ENCODE assay signal across 13 cellular contexts in genomic region chr2:178114462-178114861, GRCh38. TPM values are rescaled to one million over a fixed set of nuclear protein-coding genes. Genes with fewer than 3 reads are reported as not detected.
A peak's percentile ranks its signal among the peaks of the same experiment; 100 is the strongest.
DNase-seq lines count a peak whose midpoint lies in the region; ATAC-seq and TF ChIP-seq lines count a peak whose summit lies in the region.
"Had no signal": no experiment of that assay in that cellular context is flagged by ENCODE, and none has a peak within 500 bp of the region (broad histone marks: within the 10 kb centered on the region; RNA-seq: fewer than 3 reads in every experiment).

No MANE protein-coding gene starts in this region.

- no peaks in the 10 kb centered on the region for H4K20me1 ChIP-seq in smooth muscle cell (ENCODE audit: low read depth)

- H2AFZ ChIP-seq in smooth muscle cell (ENCODE audit: low read depth) = no peak overlapping the region

- H3K4me1 Mint-ChIP-seq in activated T-helper 1 cell treated with anti-CD3 and anti-CD28 coated beads, Interleukin-12 subunit alpha, Interleukin-12 subunit beta, Interleukin-2, Interleukin-4 antibody, amounts not matched to agents 30 ng/mL and 10 ng/mL and 1 ng/mL, durations not matched to agents 14 hours and 24 hours and 36 hours (ENCODE audit: low read depth) = peaks cover 39% of the 10 kb centered on the region

- H3K27ac ChIP-seq in smooth muscle cell (ENCODE audit: low read depth) (no peak overlapping the region), left lung (no peak overlapping the region)
- H3K27ac ChIP-seq: adrenal gland, lower lobe of right lung had no signal

- intact Hi-C loops in activated T-helper 1 cell treated with anti-CD3 and anti-CD28 coated beads, Interleukin-12 subunit alpha, Interleukin-12 subunit beta, Interleukin-2, Interleukin-4 antibody, amounts not matched to agents 30 ng/mL and 10 ng/mL and 1 ng/mL, durations not matched to agents 14 hours and 24 hours and 36 hours (cut with micrococcal nuclease) = loop anchor here (5.0 kb wide), 4 partner anchors 183 to 722 kb away; partner anchors contain the start of gene AGPS
- intact Hi-C loops in left lung (cut with DNase I) = no loop called here

- TF ChIP-seq CTCF in smooth muscle cell (IDR thresholded peaks at IDR 0.05; ENCODE audit: borderline replicate concordance, insufficient read depth, poor library complexity, severe bottlenecking) (no peak), left lung (IDR thresholded peaks at IDR 0.05) (no peak)

- peak overlapping the region; percentile 59 for H3K27ac Mint-ChIP-seq in activated T-helper 1 cell treated with anti-CD3 and anti-CD28 coated beads, Interleukin-12 subunit alpha, Interleukin-12 subunit beta, Interleukin-2, Interleukin-4 antibody, amounts not matched to agents 30 ng/mL and 10 ng/mL and 1 ng/mL, durations not matched to agents 14 hours and 24 hours and 36 hours
- H3K27ac Mint-ChIP-seq: HFFc6 had no signal

- H3K36me3 Mint-ChIP-seq in activated T-helper 1 cell treated with anti-CD3 and anti-CD28 coated beads, Interleukin-12 subunit alpha, Interleukin-12 subunit beta, Interleukin-2, Interleukin-4 antibody, amounts not matched to agents 30 ng/mL and 10 ng/mL and 1 ng/mL, durations not matched to agents 14 hours and 24 hours and 36 hours (ENCODE audit: low read depth) = peaks cover 5% of the 10 kb centered on the region

- H3K9ac ChIP-seq in smooth muscle cell (ENCODE audit: low read depth) = no peak overlapping the region

- 95% methylated on average over 2 of the region's 2 CpGs for WGBS in smooth muscle cell (ENCODE audit: low lambda C conversion rate)

- ATAC-seq in GM18499 (IDR thresholded peaks at IDR 0.05; ENCODE audit: insufficient read depth, unreplicated experiment) (peak; percentile 34), GM19463 (IDR thresholded peaks at IDR 0.05; ENCODE audit: unreplicated experiment) (peak; percentile 25), HG03066 (IDR thresholded peaks at IDR 0.05; ENCODE audit: low read depth, unreplicated experiment) (peak; percentile 44), left lung (no peak)
- ATAC-seq: lower lobe of right lung had no signal

- H3K4me1 ChIP-seq in smooth muscle cell (ENCODE audit: low read depth) (peaks cover 7% of the 10 kb centered on the region), left lung (peaks cover 4 to 14% of the 10 kb centered on the region in 2 donors)

- H3K9me3 ChIP-seq in smooth muscle cell (replicated peaks; ENCODE audit: low read depth) (no peaks in the 10 kb centered on the region), left lung (no peaks in the 10 kb centered on the region)
- H3K9me3 ChIP-seq: adrenal gland, lower lobe of right lung had no signal

- no peaks in the 10 kb centered on the region for H3K27me3 ChIP-seq in smooth muscle cell (ENCODE audit: low read depth)
- no peaks in the 10 kb centered on the region for H3K27me3 ChIP-seq in left lung
- H3K27me3 ChIP-seq: adrenal gland had no signal

- no peak for DNase-seq in activated T-helper 1 cell treated with anti-CD3 and anti-CD28 coated beads, Interleukin-12 subunit alpha, Interleukin-12 subunit beta, Interleukin-2, Interleukin-4 antibody, amounts not matched to agents 30 ng/mL and 10 ng/mL and 1 ng/mL, durations not matched to agents 14 hours and 24 hours and 36 hours (ENCODE audit: low spot score)
- DNase-seq in cerebellar cortex (ENCODE audit: low spot score) = no peak
- DNase-seq in NCI-H82 (lab: John Stamatoyannopoulos, UW) = no peak
- DNase-seq in smooth muscle cell (lab: John Stamatoyannopoulos, UW; ENCODE audit: unreplicated experiment) = no peak
- DNase-seq in left lung = no peak
- DNase-seq: adrenal gland, HFFc6, lower lobe of right lung, NCI-H1694 treated with DMSO at 0.1 percent for 48 hours, SW 1271 had no signal

- H3K79me2 ChIP-seq in smooth muscle cell (ENCODE audit: low read depth) = peaks cover 8% of the 10 kb centered on the region

- H3K27me3 Mint-ChIP-seq in activated T-helper 1 cell treated with anti-CD3 and anti-CD28 coated beads, Interleukin-12 subunit alpha, Interleukin-12 subunit beta, Interleukin-2, Interleukin-4 antibody, amounts not matched to agents 30 ng/mL and 10 ng/mL and 1 ng/mL, durations not matched to agents 14 hours and 24 hours and 36 hours (ENCODE audit: insufficient read depth) = no peaks in the 10 kb centered on the region

- no peaks in the 10 kb centered on the region for H3K9me3 Mint-ChIP-seq in activated T-helper 1 cell treated with anti-CD3 and anti-CD28 coated beads, Interleukin-12 subunit alpha, Interleukin-12 subunit beta, Interleukin-2, Interleukin-4 antibody, amounts not matched to agents 30 ng/mL and 10 ng/mL and 1 ng/mL, durations not matched to agents 14 hours and 24 hours and 36 hours
- H3K9me3 Mint-ChIP-seq: HFFc6 had no signal

- peak overlapping the region; percentile 87 for H3K4me3 Mint-ChIP-seq in activated T-helper 1 cell treated with anti-CD3 and anti-CD28 coated beads, Interleukin-12 subunit alpha, Interleukin-12 subunit beta, Interleukin-2, Interleukin-4 antibody, amounts not matched to agents 30 ng/mL and 10 ng/mL and 1 ng/mL, durations not matched to agents 14 hours and 24 hours and 36 hours

- no peak overlapping the region for H3K4me2 ChIP-seq in smooth muscle cell

- H3K4me3 ChIP-seq in smooth muscle cell (no peak overlapping the region), left lung (no peak overlapping the region)
- H3K4me3 ChIP-seq: adrenal gland, lower lobe of right lung had no signal

- H3F3A ChIP-seq in smooth muscle cell (ENCODE audit: low read depth) = no peaks in the 10 kb centered on the region

- no peaks in the 10 kb centered on the region for H3K36me3 ChIP-seq in smooth muscle cell (ENCODE audit: low read depth)
- no peaks in the 10 kb centered on the region for H3K36me3 ChIP-seq in left lung
- H3K36me3 ChIP-seq: adrenal gland had no signal

RNA-seq across cellular contexts. Expression of gene RBM45, which starts 2.2 kb away (rescaled TPM):
- total RNA-seq in activated T-helper 1 cell treated with anti-CD3 and anti-CD28 coated beads, Interleukin-12 subunit alpha, Interleukin-12 subunit beta, Interleukin-2, Interleukin-4 antibody, amounts not matched to agents 30 ng/mL and 10 ng/mL and 1 ng/mL, durations not matched to agents 14 hours and 24 hours and 36 hours = 18.6 and 21.9 TPM in 2 replicates
- total RNA-seq in smooth muscle cell (9.0 and 12.5 TPM in 2 replicates), left lung (10 to 100 TPM; 11.5 to 15.2 TPM)
- polyA plus RNA-seq in smooth muscle cell = 10.2 and 11.6 TPM in 2 replicates

RNA-seq across cellular contexts. Expression of gene PDE11A, which starts 41.9 kb away (rescaled TPM):
- total RNA-seq in activated T-helper 1 cell treated with anti-CD3 and anti-CD28 coated beads, Interleukin-12 subunit alpha, Interleukin-12 subunit beta, Interleukin-2, Interleukin-4 antibody, amounts not matched to agents 30 ng/mL and 10 ng/mL and 1 ng/mL, durations not matched to agents 14 hours and 24 hours and 36 hours = not detected in 2 replicates
- total RNA-seq in smooth muscle cell (under 0.01 TPM in 1 of 2 replicates, not detected in the other), left lung (under 1 TPM; 0.34 to 0.73 TPM)
- not detected in 2 replicates for polyA plus RNA-seq in smooth muscle cell
